9 cellular contexts compared by ENCODE assay signal in genomic region chr11:109864161-109864661, GRCh38.
DNase-seq lines count a peak whose midpoint lies in the region; ATAC-seq and TF ChIP-seq lines count a peak whose summit lies in the region.
"Had no signal": no experiment of that assay in that cellular context is flagged by ENCODE, and none has a peak within 500 bp of the region (broad histone marks: within the 10 kb centered on the region; RNA-seq: fewer than 3 reads in every experiment).

No MANE protein-coding gene starts in this region.

- H3K4me1 Mint-ChIP-seq in chondrocyte (ENCODE audit: low read depth), result peaks cover 16% of the 10 kb centered on the region

- H3K4me3 Mint-ChIP-seq in chondrocyte (ENCODE audit: unreplicated experiment), result no peak overlapping the region
- H3K4me3 Mint-ChIP-seq: endodermal cell had no signal

- DNase-seq in GM12865 (ENCODE audit: low read depth) (peak; percentile 82), choroid plexus epithelial cell (ENCODE audit: low read depth) (peak; percentile 4), RPMI8226 (no peak), NCI-H1436 (lab: John Stamatoyannopoulos, UW) (no peak), chondrocyte (ENCODE audit: low spot score) (no peak), NCI-H1694 (lab: John Stamatoyannopoulos, UW) (no peak)
- DNase-seq: endodermal cell had no signal

- peak; percentile 90 for ATAC-seq in GM19463 (IDR thresholded peaks at IDR 0.05; ENCODE audit: unreplicated experiment)
- ATAC-seq in HG03135 (IDR thresholded peaks at IDR 0.05; ENCODE audit: unreplicated experiment), result peak; percentile 92

- H3K9me3 Mint-ChIP-seq in chondrocyte (ENCODE audit: low read depth), result no peaks in the 10 kb centered on the region
- H3K9me3 Mint-ChIP-seq: endodermal cell had no signal

- H3K27me3 Mint-ChIP-seq in chondrocyte (ENCODE audit: low read depth), result peaks cover 3% of the 10 kb centered on the region

- H3K4me3 ChIP-seq in GM12865 (ENCODE audit: low read depth, low read length) (no peak overlapping the region), choroid plexus epithelial cell (ENCODE audit: low read depth, low read length) (no peak overlapping the region)

- no peak overlapping the region for H3K27ac Mint-ChIP-seq in chondrocyte (ENCODE audit: unreplicated experiment)
- H3K27ac Mint-ChIP-seq: endodermal cell had no signal

- no peaks in the 10 kb centered on the region for H3K36me3 Mint-ChIP-seq in chondrocyte (ENCODE audit: low read depth)

- no peak for TF ChIP-seq CTCF in GM12865 (IDR thresholded peaks at IDR 0.05; ENCODE audit: insufficient read depth, low read depth, low read length, missing control alignments)
- no peak for TF ChIP-seq CTCF in choroid plexus epithelial cell (conservative IDR thresholded peaks at IDR 0.05; ENCODE audit: low read depth, low read length)
- no peak for TF ChIP-seq CTCF in chondrocyte (IDR thresholded peaks at IDR 0.05)

Comparison
In these comparisons a context has a peak if more than half of its experiments do, and no peak if none do; other contexts are left out.
1. DNase-seq: peak in GM12865 (single experiment) and choroid plexus epithelial cell (single experiment); none in RPMI8226 (single experiment), NCI-H1436 (single experiment), chondrocyte (single experiment) and NCI-H1694 (single experiment).